ENCODE assay signal across 15 cellular contexts in the genomic region with DNA sequence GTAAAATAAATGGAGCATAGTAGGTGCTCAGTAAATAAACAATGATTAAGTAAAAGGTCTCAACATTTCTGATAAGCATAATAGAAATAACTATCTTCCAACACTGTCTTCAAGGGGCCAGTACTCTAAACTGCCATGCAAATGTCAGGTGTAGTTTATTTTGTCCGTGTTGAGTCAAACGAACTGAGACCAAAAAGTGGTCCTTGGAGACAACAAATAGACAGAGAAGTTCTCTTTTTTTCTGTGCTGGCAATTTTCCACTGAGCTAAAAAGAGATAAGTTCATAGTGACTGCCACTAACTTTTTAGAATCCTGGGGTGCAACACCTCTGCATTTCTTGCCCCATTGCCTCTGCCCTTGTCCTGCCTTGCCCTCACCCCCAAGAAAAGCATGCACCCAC. TPM values are rescaled to one million over a fixed set of nuclear protein-coding genes. Genes with fewer than 3 reads are reported as not detected.
DNase-seq lines count a peak whose midpoint lies in the region; ATAC-seq and TF ChIP-seq lines count a peak whose summit lies in the region.
"Had no signal": no experiment of that assay in that cellular context is flagged by ENCODE, and none has a peak within 500 bp of the region (broad histone marks: within the 10 kb centered on the region; RNA-seq: fewer than 3 reads in every experiment).

No MANE protein-coding gene starts in this region.

- no peak for TF ChIP-seq CTCF in activated B cell treated with CpG ODN at 0.5 μM for 24 hours (IDR thresholded peaks at IDR 0.05)
- TF ChIP-seq CTCF in neutrophil (IDR thresholded peaks at IDR 0.05), result no peak
- no peak for TF ChIP-seq CTCF in hepatocyte (IDR thresholded peaks at IDR 0.05; ENCODE audit: poor library complexity)

- no peak overlapping the region for H3K4me2 ChIP-seq in hepatocyte

- DNase-seq in T-helper 1 cell (no peak), activated B cell treated with CpG ODN at 0.5 μM for 24 hours (no peak), COLO668 (lab: John Stamatoyannopoulos, UW; ENCODE audit: unreplicated experiment) (no peak), midbrain (lab: John Stamatoyannopoulos, UW) (no peak), hepatocyte (ENCODE audit: low spot score) (no peak)
- DNase-seq: 8988T, DMS79 treated with DMSO at 0.1 percent for 48 hours, mucosa of descending colon, NCI-H2227 treated with DMSO at 0.1 percent for 48 hours, right lobe of liver had no signal

- peak overlapping the region; percentile 57 for H3K27ac Mint-ChIP-seq in T-helper 1 cell treated with Interleukin-12 subunit alpha and Interleukin-12 subunit beta and Interleukin-4 antibody, amounts not matched to agents 30 μg/mL and 1 μg/mL, for 36 hours
- peak overlapping the region; percentile 76 for H3K27ac Mint-ChIP-seq in activated B cell treated with CpG ODN at 0.5 μM for 24 hours

- 94% methylated on average over 2 of the region's 2 CpGs for WGBS in hepatocyte (ENCODE audit: low lambda C conversion rate, missing lambda C conversion rate)

- peaks cover 63% of the 10 kb centered on the region for H3K4me1 Mint-ChIP-seq in T-helper 1 cell treated with Interleukin-12 subunit alpha and Interleukin-12 subunit beta and Interleukin-4 antibody, amounts not matched to agents 30 μg/mL and 1 μg/mL, for 36 hours (ENCODE audit: low read depth)
- H3K4me1 Mint-ChIP-seq in activated B cell treated with CpG ODN at 0.5 μM for 24 hours, result peaks cover 75% of the 10 kb centered on the region

- no peaks in the 10 kb centered on the region for H4K20me1 ChIP-seq in hepatocyte (ENCODE audit: insufficient read depth, poor library complexity, severe bottlenecking)

- H3K36me3 ChIP-seq in neutrophil (no peaks in the 10 kb centered on the region), hepatocyte (replicated peaks; ENCODE audit: insufficient read depth, low read depth) (no peaks in the 10 kb centered on the region)
- H3K36me3 ChIP-seq: right lobe of liver, thoracic aorta had no signal

- H3K36me3 Mint-ChIP-seq in T-helper 1 cell treated with Interleukin-12 subunit alpha and Interleukin-12 subunit beta and Interleukin-4 antibody, amounts not matched to agents 30 μg/mL and 1 μg/mL, for 36 hours (ENCODE audit: low read depth), result peaks cover 34% of the 10 kb centered on the region
- H3K36me3 Mint-ChIP-seq in activated B cell treated with CpG ODN at 0.5 μM for 24 hours (ENCODE audit: low read depth), result no peaks in the 10 kb centered on the region

- H3K79me2 ChIP-seq in hepatocyte, result no peaks in the 10 kb centered on the region

- H3K4me1 ChIP-seq in neutrophil (ENCODE audit: control insufficient read depth in 1 of 2, insufficient read depth in 1 of 2, low read depth in 1 of 2, low read length in 1 of 2), result peaks cover 65 to 67% of the 10 kb centered on the region in 2 experiments
- peaks cover 11% of the 10 kb centered on the region for H3K4me1 ChIP-seq in hepatocyte (ENCODE audit: insufficient read depth)

- no peak overlapping the region for H3K4me3 ChIP-seq in neutrophil (ENCODE audit: low read depth in 1 of 2, low read length in 1 of 2)
- H3K4me3 ChIP-seq in hepatocyte, result no peak overlapping the region
- H3K4me3 ChIP-seq: coronary artery, mucosa of descending colon, right lobe of liver, thoracic aorta had no signal

- H3K27me3 Mint-ChIP-seq in T-helper 1 cell treated with Interleukin-12 subunit alpha and Interleukin-12 subunit beta and Interleukin-4 antibody, amounts not matched to agents 30 μg/mL and 1 μg/mL, for 36 hours (ENCODE audit: low read depth), result no peaks in the 10 kb centered on the region
- H3K27me3 Mint-ChIP-seq in activated B cell treated with CpG ODN at 0.5 μM for 24 hours, result no peaks in the 10 kb centered on the region

- intact Hi-C loops in activated B cell treated with CpG ODN at 0.5 μM for 24 hours (cut with micrococcal nuclease), result loop anchor here (1.0 kb wide), 2 partner anchors 10 to 49 kb away; no protein-coding TSS in a partner anchor

- no peak overlapping the region for H2AFZ ChIP-seq in hepatocyte

- CTCF ChIA-PET in activated B cell treated with CpG ODN at 0.5 μM for 24 hours (lab: Charles Lee), result interaction anchor here (0.9 to 2.7 kb wide), 4 partner anchors 9 to 182 kb away, joined by 3 to 10 read pairs (median 4); a partner anchor contains a TSS

- peaks cover 6% of the 10 kb centered on the region for H3K9me3 Mint-ChIP-seq in T-helper 1 cell treated with Interleukin-12 subunit alpha and Interleukin-12 subunit beta and Interleukin-4 antibody, amounts not matched to agents 30 μg/mL and 1 μg/mL, for 36 hours
- H3K9me3 Mint-ChIP-seq in activated B cell treated with CpG ODN at 0.5 μM for 24 hours, result peaks cover 8% of the 10 kb centered on the region

- H3K27me3 ChIP-seq in neutrophil (no peaks in the 10 kb centered on the region), hepatocyte (no peaks in the 10 kb centered on the region)
- H3K27me3 ChIP-seq: right lobe of liver had no signal

- peak overlapping the region; percentile 5 for H3K4me3 Mint-ChIP-seq in T-helper 1 cell treated with Interleukin-12 subunit alpha and Interleukin-12 subunit beta and Interleukin-4 antibody, amounts not matched to agents 30 μg/mL and 1 μg/mL, for 36 hours
- H3K4me3 Mint-ChIP-seq in activated B cell treated with CpG ODN at 0.5 μM for 24 hours, result peak overlapping the region; percentile 59

- H3K9me3 ChIP-seq in neutrophil (no peaks in the 10 kb centered on the region), hepatocyte (ENCODE audit: low read depth) (no peaks in the 10 kb centered on the region)
- H3K9me3 ChIP-seq: mucosa of descending colon, right lobe of liver, thoracic aorta had no signal

- H3K9me2 ChIP-seq in hepatocyte (replicated peaks; ENCODE audit: insufficient read depth), result no peaks in the 10 kb centered on the region

- peak; percentile 35 for ATAC-seq in HG02798 (IDR thresholded peaks at IDR 0.05; ENCODE audit: poor library complexity, unreplicated experiment)
- peak; percentile 65 for ATAC-seq in activated B cell treated with CpG ODN at 0.5 μM for 24 hours (ENCODE audit: low read depth)
- ATAC-seq: mucosa of descending colon, right lobe of liver had no signal

- peak overlapping the region; percentile 63 for H3K27ac ChIP-seq in neutrophil
- H3K27ac ChIP-seq in hepatocyte, result no peak overlapping the region
- H3K27ac ChIP-seq: coronary artery, right lobe of liver, thoracic aorta had no signal

- POLR2A ChIA-PET in activated B cell treated with CpG ODN at 0.5 μM for 24 hours (lab: Charles Lee), result interaction anchor here (0.6 to 8.6 kb wide), 6 partner anchors 10 to 190 kb away, joined by 3 to 149 read pairs (median 8); a partner anchor contains a TSS

RNA-seq across cellular contexts. Expression of a gene that starts 14.7 kb away (rescaled TPM):
- total RNA-seq in activated B cell treated with CpG ODN at 0.5 μM for 24 hours (489 and 561 TPM in 2 replicates), hepatocyte (98.5 and 104 TPM in 2 replicates)
- 20.5 and 27.9 TPM in 2 replicates for polyA plus RNA-seq in hepatocyte
